19 cellular contexts compared by ENCODE assay signal in the genomic region with DNA sequence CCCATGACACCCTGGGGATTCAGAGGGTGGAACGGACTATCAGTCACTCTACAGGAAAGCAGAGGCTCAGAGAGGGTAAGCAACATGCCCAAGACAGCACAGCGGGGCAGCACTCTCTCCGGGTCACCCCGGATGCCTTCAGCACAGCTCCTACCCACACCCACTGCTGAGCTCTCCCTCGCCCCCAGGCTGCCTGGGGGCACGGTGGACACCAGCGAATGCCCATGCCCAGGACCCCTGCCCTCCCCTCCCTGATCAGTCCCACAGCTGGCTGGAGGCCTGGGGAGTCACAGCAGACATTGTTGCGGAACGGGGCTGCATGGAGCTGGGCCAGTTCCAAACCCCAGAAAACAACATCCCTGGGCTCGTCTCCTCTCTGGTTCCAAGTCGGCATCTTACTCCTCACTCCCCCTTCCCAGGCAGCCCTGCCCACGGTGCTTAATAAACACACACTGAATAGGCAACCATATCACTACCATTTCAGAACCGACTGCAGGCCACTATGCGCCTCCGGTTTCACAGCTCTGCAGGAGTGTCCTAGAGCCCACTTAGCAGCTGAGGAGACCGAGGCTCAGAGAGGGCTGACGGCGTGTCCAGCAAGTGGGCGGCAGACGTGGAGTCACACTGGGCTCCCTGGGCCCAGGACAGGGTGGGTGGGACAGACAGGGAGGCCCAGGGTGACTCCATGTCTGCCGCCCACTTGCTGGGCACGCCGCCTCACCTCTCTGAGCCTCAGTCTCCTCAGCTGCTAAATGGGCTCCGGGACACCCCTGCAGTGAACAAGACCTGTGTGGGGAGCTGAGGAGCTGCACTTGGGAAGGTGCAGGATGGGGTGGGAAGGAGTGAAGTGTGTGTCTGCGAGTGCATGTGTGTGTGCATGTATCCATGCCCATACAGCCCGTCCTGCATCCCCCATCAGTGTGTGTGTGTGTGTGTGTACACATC. TPM values are rescaled to one million over a fixed set of nuclear protein-coding genes. Genes with fewer than 3 reads are reported as not detected.
DNase-seq lines count a peak whose midpoint lies in the region; ATAC-seq, FAIRE-seq and TF ChIP-seq lines count a peak whose summit lies in the region.
"Had no signal": no experiment of that assay in that cellular context is flagged by ENCODE, and none has a peak within 500 bp of the region (broad histone marks: within the 10 kb centered on the region; RNA-seq: fewer than 3 reads in every experiment).

No MANE protein-coding gene starts in this region.

- H3K4me1 ChIP-seq in astrocyte (ENCODE audit: insufficient read depth, low read length) (peaks cover 73% of the 10 kb centered on the region), lower lobe of right lung (peaks cover 77% of the 10 kb centered on the region)

- H3K4me1 Mint-ChIP-seq in HFFc6 (ENCODE audit: low read depth) (peaks cover 85% of the 10 kb centered on the region), astrocyte (ENCODE audit: low read depth, unreplicated experiment) (peaks cover 45% of the 10 kb centered on the region)

- H3K36me3 Mint-ChIP-seq in HFFc6 (ENCODE audit: low read depth) (no peaks in the 10 kb centered on the region; the same call in 1 of the 2 replicates), astrocyte (ENCODE audit: low read depth, unreplicated experiment) (peaks cover 4% of the 10 kb centered on the region)
- H3K36me3 Mint-ChIP-seq: activated CD4-positive, alpha-beta memory T cell treated with anti-CD3 and anti-CD28 coated beads for 36 hours; activated naive CD8-positive, alpha-beta T cell treated with anti-CD3 and anti-CD28 coated beads for 36 hours had no signal

- H4K20me1 ChIP-seq in astrocyte (ENCODE audit: insufficient read depth, low read length): peaks cover 27% of the 10 kb centered on the region

- ATAC-seq in lower lobe of right lung: no peak
- ATAC-seq in GM19395 (IDR thresholded peaks at IDR 0.05; ENCODE audit: unreplicated experiment): no peak

- no peak overlapping the region for H3K27ac ChIP-seq in astrocyte (ENCODE audit: low read depth, low read length)
- H3K27ac ChIP-seq in lower lobe of right lung: peak overlapping the region; percentile 78
- peak overlapping the region in 14 of 21 experiments; percentile 38 to 84 (median 78) for H3K27ac ChIP-seq in skin epidermis
- no peak overlapping the region for H3K27ac ChIP-seq in brain microvascular endothelial cell
- H3K27ac ChIP-seq: SK-N-MC had no signal

- H3K4me2 ChIP-seq in astrocyte (ENCODE audit: low read length): no peak overlapping the region

- H3K79me2 ChIP-seq in astrocyte (ENCODE audit: insufficient read depth, low read length): peaks cover 61% of the 10 kb centered on the region

- no peak for TF ChIP-seq CTCF in HFFc6 (IDR thresholded peaks at IDR 0.05)
- TF ChIP-seq CTCF in astrocyte (IDR thresholded peaks at IDR 0.05; ENCODE audit: insufficient read depth, low read depth, low read length): no peak
- TF ChIP-seq CTCF in lower lobe of right lung (IDR thresholded peaks at IDR 0.05): no peak
- no peak for TF ChIP-seq CTCF in brain microvascular endothelial cell (IDR thresholded peaks at IDR 0.05; ENCODE audit: low read depth, low read length, missing control alignments)

- H3K9me3 ChIP-seq in astrocyte (ENCODE audit: insufficient read depth, low read depth, low read length) (no peaks in the 10 kb centered on the region), lower lobe of right lung (no peaks in the 10 kb centered on the region)

- H3K4me3 ChIP-seq in astrocyte (ENCODE audit: insufficient read depth, low read depth, low read length) (no peak overlapping the region), lower lobe of right lung (no peak overlapping the region), skin epidermis (no peak overlapping the region), brain microvascular endothelial cell (ENCODE audit: low read depth, low read length) (no peak overlapping the region)
- H3K4me3 ChIP-seq: SK-N-MC had no signal

- H3K4me3 Mint-ChIP-seq in HFFc6 (no peak overlapping the region; the same call in 1 of the 2 replicates), astrocyte (ENCODE audit: unreplicated experiment) (no peak overlapping the region)
- H3K4me3 Mint-ChIP-seq: activated CD4-positive, alpha-beta memory T cell treated with anti-CD3 and anti-CD28 coated beads for 36 hours; activated naive CD8-positive, alpha-beta T cell treated with anti-CD3 and anti-CD28 coated beads for 36 hours; stimulated activated naive CD8-positive, alpha-beta T cell treated with anti-CD3 and anti-CD28 coated beads, Interleukin-15, Interleukin-2, amounts not matched to agents 100 ng/mL and 50 ng/mL, for 24 hours had no signal

- H3K9me3 Mint-ChIP-seq in HFFc6 (no peaks in the 10 kb centered on the region), astrocyte (ENCODE audit: unreplicated experiment) (no peaks in the 10 kb centered on the region)
- H3K9me3 Mint-ChIP-seq: activated CD4-positive, alpha-beta memory T cell treated with anti-CD3 and anti-CD28 coated beads for 36 hours; activated naive CD8-positive, alpha-beta T cell treated with anti-CD3 and anti-CD28 coated beads for 36 hours; stimulated activated naive CD8-positive, alpha-beta T cell treated with anti-CD3 and anti-CD28 coated beads, Interleukin-15, Interleukin-2, amounts not matched to agents 100 ng/mL and 50 ng/mL, for 24 hours had no signal

- no peak for FAIRE-seq in astrocyte (lab: Jason Lieb, UNC)
- FAIRE-seq: endometrium, frontal cortex had no signal

- DNase-seq in HFFc6 (no peak), astrocyte (ENCODE audit: low read depth) (peak; percentile 41), lower lobe of right lung (no peak), HuH-7.5 (ENCODE audit: low spot score) (no peak), head of caudate nucleus (no peak), brain microvascular endothelial cell (no peak)
- DNase-seq: activated CD4-positive, alpha-beta memory T cell treated with anti-CD3 and anti-CD28 coated beads for 36 hours; activated naive CD8-positive, alpha-beta T cell treated with anti-CD3 and anti-CD28 coated beads for 36 hours; activated T-cell treated with anti-CD3 and anti-CD28 coated beads, Interleukin-2, amount 50 U/mL, for 48 hours; AML-193; KBM-7; midbrain; NCI-H1092 had no signal

- no peak overlapping the region for H2AFZ ChIP-seq in astrocyte (ENCODE audit: low read depth, low read length)

- intact Hi-C loops in lower lobe of right lung (cut with DNase I): no loop called here
- intact Hi-C loops in head of caudate nucleus (cut with DNase I): no loop called here

- H3K27ac Mint-ChIP-seq in HFFc6: peak overlapping the region; percentile 82
- no peak overlapping the region for H3K27ac Mint-ChIP-seq in astrocyte (ENCODE audit: unreplicated experiment)
- H3K27ac Mint-ChIP-seq: activated CD4-positive, alpha-beta memory T cell treated with anti-CD3 and anti-CD28 coated beads for 36 hours; activated naive CD8-positive, alpha-beta T cell treated with anti-CD3 and anti-CD28 coated beads for 36 hours had no signal

- H3K9ac ChIP-seq in astrocyte (ENCODE audit: low read length): no peak overlapping the region

- H3K36me3 ChIP-seq in astrocyte (ENCODE audit: insufficient read depth, low read length) (no peaks in the 10 kb centered on the region), lower lobe of right lung (no peaks in the 10 kb centered on the region), brain microvascular endothelial cell (replicated peaks) (no peaks in the 10 kb centered on the region)

- H3K27me3 Mint-ChIP-seq in HFFc6 (ENCODE audit: insufficient read depth) (no peaks in the 10 kb centered on the region; the same call in none of the 2 replicates), astrocyte (ENCODE audit: low read depth, unreplicated experiment) (peaks cover 5% of the 10 kb centered on the region)
- H3K27me3 Mint-ChIP-seq: activated CD4-positive, alpha-beta memory T cell treated with anti-CD3 and anti-CD28 coated beads for 36 hours; activated naive CD8-positive, alpha-beta T cell treated with anti-CD3 and anti-CD28 coated beads for 36 hours; stimulated activated naive CD8-positive, alpha-beta T cell treated with anti-CD3 and anti-CD28 coated beads, Interleukin-15, Interleukin-2, amounts not matched to agents 100 ng/mL and 50 ng/mL, for 24 hours had no signal

- H3K27me3 ChIP-seq in astrocyte (ENCODE audit: insufficient read depth, low read length): no peaks in the 10 kb centered on the region
- no peaks in the 10 kb centered on the region for H3K27me3 ChIP-seq in lower lobe of right lung (ENCODE audit: low read depth)
- no peaks in the 10 kb centered on the region for H3K27me3 ChIP-seq in brain microvascular endothelial cell (replicated peaks)

- in situ Hi-C loops in brain microvascular endothelial cell (cut with HindIII; ENCODE audit: low pct_ligation_motif_present, low sequenced_read_pairs): no loop called here

RNA-seq across cellular contexts. Expression of a gene that starts 27.0 kb away (rescaled TPM):
- 10 to 100 TPM; 31.3 to 41.4 (median 34.3) TPM for total RNA-seq in HFFc6 (2021; fragmentation: NEBNext Ultra II Directional; extraction: Animal tissue kit (Norgen Biotek cat#: 25700))
- total RNA-seq in astrocyte: 8.4 and 16.6 TPM in 2 replicates
- 15.3 TPM for total RNA-seq in lower lobe of right lung

Comparison
In these comparisons a context has a peak if more than half of its experiments do, and no peak if none do; other contexts are left out.
1. H3K27ac ChIP-seq: peak in lower lobe of right lung (single experiment) and skin epidermis (14 of 21); none in astrocyte (single experiment) and brain microvascular endothelial cell (single experiment).